ENCODE assay signal across 7 cellular contexts in the genomic region with DNA sequence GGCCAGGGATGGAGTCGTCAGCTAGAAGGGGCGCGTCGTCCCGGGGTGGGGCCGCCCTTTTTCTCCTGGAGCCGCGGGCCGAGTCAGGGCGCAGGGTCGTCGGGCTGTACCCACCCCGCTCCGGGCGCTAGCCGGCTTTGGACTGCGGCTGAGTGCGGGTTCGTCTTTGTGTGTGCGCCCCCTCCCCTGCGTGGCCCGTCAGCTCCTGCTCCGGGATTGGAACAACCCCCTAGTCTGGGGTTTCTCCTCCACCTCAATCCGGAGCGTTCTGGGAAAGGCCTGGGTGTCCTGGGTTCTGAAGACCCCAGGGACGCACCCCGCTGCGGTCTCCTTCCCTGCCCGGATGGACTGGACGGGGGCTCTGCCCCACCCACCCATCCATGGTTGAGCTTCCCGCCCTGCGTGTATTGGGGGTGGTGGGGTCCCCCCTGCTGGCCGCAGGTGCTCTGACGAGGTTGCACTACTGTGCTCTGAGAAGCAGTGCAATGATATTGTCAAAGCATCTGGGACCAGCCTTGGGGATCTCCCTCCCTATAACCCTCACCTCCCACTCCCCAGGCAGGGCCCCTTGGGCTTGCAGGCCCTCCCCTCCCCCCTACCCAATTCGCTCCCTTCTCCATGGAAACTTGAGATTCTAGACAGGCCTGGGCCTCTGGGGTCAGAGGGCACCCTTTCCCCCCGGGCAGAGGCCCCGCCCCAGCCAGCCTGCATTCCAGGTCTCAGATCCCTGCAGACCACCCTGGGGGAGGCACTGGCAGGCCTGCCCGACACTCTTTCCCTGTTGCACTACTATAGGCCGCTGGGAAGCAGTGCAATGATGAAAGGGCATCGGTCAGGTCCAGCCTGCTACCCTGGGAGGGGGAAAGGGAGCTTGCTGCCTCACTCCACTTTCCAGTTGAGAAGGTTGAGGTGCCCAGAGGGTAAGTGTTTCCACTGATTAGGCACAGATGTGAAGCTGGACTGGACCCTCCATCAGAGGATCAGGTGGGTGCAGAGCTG. TPM values are rescaled to one million over a fixed set of nuclear protein-coding genes. Genes with fewer than 3 reads are reported as not detected.
DNase-seq lines count a peak whose midpoint lies in the region; ATAC-seq and TF ChIP-seq lines count a peak whose summit lies in the region.

No MANE protein-coding gene starts in this region.

- peak overlapping the region; percentile 96 for H3K4me2 ChIP-seq in PC-3 (ENCODE audit: low read length)
- peak overlapping the region; percentile 92 for H3K4me2 ChIP-seq in smooth muscle cell

- H3K27ac ChIP-seq in PC-3 (ENCODE audit: low read length) (no peak overlapping the region), smooth muscle cell (ENCODE audit: low read depth) (no peak overlapping the region)

- H3K27me3 ChIP-seq in PC-3 (ENCODE audit: low read length) (no peaks in the 10 kb centered on the region), smooth muscle cell (ENCODE audit: low read depth) (no peaks in the 10 kb centered on the region)

- H3K9me3 ChIP-seq in PC-3 (ENCODE audit: low read length): no peaks in the 10 kb centered on the region
- H3K9me3 ChIP-seq in smooth muscle cell (replicated peaks; ENCODE audit: low read depth): no peaks in the 10 kb centered on the region

- no peaks in the 10 kb centered on the region for H3K4me1 ChIP-seq in PC-3 (ENCODE audit: insufficient read depth, low read length)
- peaks cover 20% of the 10 kb centered on the region for H3K4me1 ChIP-seq in smooth muscle cell (ENCODE audit: low read depth)

- H3K79me2 ChIP-seq in PC-3 (ENCODE audit: low read length) (peaks cover 13% of the 10 kb centered on the region), smooth muscle cell (ENCODE audit: low read depth) (no peaks in the 10 kb centered on the region)

- H4K20me1 ChIP-seq in PC-3 (ENCODE audit: low read length): no peaks in the 10 kb centered on the region
- no peaks in the 10 kb centered on the region for H4K20me1 ChIP-seq in smooth muscle cell (ENCODE audit: low read depth)

- H3K9ac ChIP-seq in PC-3 (ENCODE audit: low read length) (peak overlapping the region; percentile 81), smooth muscle cell (ENCODE audit: low read depth) (peak overlapping the region; percentile 9)

- no peaks in the 10 kb centered on the region for H3F3A ChIP-seq in PC-3 (ENCODE audit: low read length, unreplicated experiment)
- H3F3A ChIP-seq in smooth muscle cell (ENCODE audit: low read depth): no peaks in the 10 kb centered on the region

- ATAC-seq in GM19397 (IDR thresholded peaks at IDR 0.05; ENCODE audit: unreplicated experiment) (peak; percentile 1), PC-3 (no peak; the same call in 1 of the 2 replicates), HG03025 (IDR thresholded peaks at IDR 0.05; ENCODE audit: low FRiP score, unreplicated experiment) (no peak)

- no peaks in the 10 kb centered on the region for H3K36me3 ChIP-seq in PC-3 (ENCODE audit: low read depth, low read length)
- H3K36me3 ChIP-seq in smooth muscle cell (ENCODE audit: low read depth): no peaks in the 10 kb centered on the region

- POLR2A ChIA-PET in PC-3 (lab: Charles Lee; ENCODE audit: unreplicated experiment): no interaction called here

- 10% methylated on average over 34 of the region's 40 CpGs for WGBS in smooth muscle cell (ENCODE audit: low lambda C conversion rate)

- BruUV-seq in PC-3 (replicated peaks; lab: Mats Ljungman, UMichigan): no TSS peak

- DNase-seq in PC-3: no peak
- DNase-seq in foreskin fibroblast: no peak
- DNase-seq in smooth muscle cell (lab: John Stamatoyannopoulos, UW; ENCODE audit: unreplicated experiment): no peak
- no peak for DNase-seq in NCI-H2171 treated with DMSO at 0.1 percent for 48 hours (lab: John Stamatoyannopoulos, UW)
- DNase-seq in HuH-7 (ENCODE audit: low spot score): no peak

- intact Hi-C loops in PC-3 (cut with micrococcal nuclease): no loop called here

- CTCF ChIA-PET in PC-3 (lab: Charles Lee): no interaction called here

- H3K4me3 ChIP-seq in PC-3 (ENCODE audit: low read length) (peak overlapping the region; percentile 83), foreskin fibroblast (ENCODE audit: low read depth in 1 of 2, low read length in 2 of 2) (peak overlapping the region; percentile 77 to 86), smooth muscle cell (peak overlapping the region; percentile 72)

- H2AFZ ChIP-seq in PC-3 (ENCODE audit: low read length) (peak overlapping the region; percentile 98), smooth muscle cell (ENCODE audit: low read depth) (peak overlapping the region; percentile 90)

- TF ChIP-seq CTCF in PC-3 (conservative IDR thresholded peaks at IDR 0.05; ENCODE audit: low read depth, low read length) (no peak), foreskin fibroblast (IDR thresholded peaks at IDR 0.05; ENCODE audit: low read depth, low read length) (no peak), smooth muscle cell (IDR thresholded peaks at IDR 0.05; ENCODE audit: borderline replicate concordance, insufficient read depth, poor library complexity, severe bottlenecking) (no peak)

- H3K9me2 ChIP-seq in PC-3 (replicated peaks; ENCODE audit: low read length): no peaks in the 10 kb centered on the region

RNA-seq across cellular contexts. Expression of a gene that starts 10.7 kb away (rescaled TPM):
- total RNA-seq in PC-3 (2014; rRNA removed) (180 and 214 TPM in 2 replicates), smooth muscle cell (13.3 and 24.9 TPM in 2 replicates)
- polyA plus RNA-seq in smooth muscle cell: 80.1 and 102 TPM in 2 replicates

RNA-seq across cellular contexts. Expression of a gene that starts 13.0 kb away (rescaled TPM):
- 32.3 and 33.7 TPM in 2 replicates for total RNA-seq in PC-3 (2014; rRNA removed)
- 16.3 and 19.2 TPM in 2 replicates for total RNA-seq in smooth muscle cell
- 23.7 and 29.6 TPM in 2 replicates for polyA plus RNA-seq in smooth muscle cell

RNA-seq across cellular contexts. Expression of a gene that starts 20.3 kb away (rescaled TPM):
- total RNA-seq in PC-3 (2014; rRNA removed) (not detected in 2 replicates), smooth muscle cell (0.40 and 1.8 TPM in 2 replicates)
- polyA plus RNA-seq in smooth muscle cell: not detected in 2 replicates

RNA-seq across cellular contexts. Expression of a gene that starts 23.0 kb away (rescaled TPM):
- total RNA-seq in PC-3 (2014; rRNA removed) (79.4 and 122 TPM in 2 replicates), smooth muscle cell (12.0 and 19.3 TPM in 2 replicates)
- polyA plus RNA-seq in smooth muscle cell: 15.2 and 17.2 TPM in 2 replicates
